In genomic region chr4:15681372-15682339, GRCh38 we compare ENCODE assay signal across 1 cellular context.
TF ChIP-seq lines count a peak whose summit lies in the region.

FAM200B (plus strand) TSS chr4:15681827; CDS start chr4:15686978, 5,151 bp downstream.

TF ChIP-seq in WTC11, 78 proteins besides CTCF, POLR2A, EP300 and RAD21 (continued from another document):
- TF ChIP-seq ZNF512 (CRISPR knock-in tag; IDR thresholded peaks at IDR 0.05; ENCODE audit: borderline replicate concordance) (no peak), AFF4 (CRISPR knock-in tag; IDR thresholded peaks at IDR 0.05; ENCODE audit: borderline replicate concordance) (peak; percentile 67; the same call in 1 of the 2 replicates), FOXJ3 (CRISPR knock-in tag; IDR thresholded peaks at IDR 0.05; ENCODE audit: borderline replicate concordance) (no peak), ARID4B (CRISPR knock-in tag; IDR thresholded peaks at IDR 0.05; ENCODE audit: borderline replicate concordance) (no peak), NR3C1 (CRISPR knock-in tag; conservative IDR thresholded peaks at IDR 0.05; ENCODE audit: low read depth) (no peak), ZNF232 (CRISPR knock-in tag; IDR thresholded peaks at IDR 0.05) (no peak; the same call in 1 of the 2 replicates), KAT7 (CRISPR knock-in tag; IDR thresholded peaks at IDR 0.05; ENCODE audit: borderline replicate concordance) (peak; percentile 94), HMGA2 (CRISPR knock-in tag; IDR thresholded peaks at IDR 0.05) (no peak)
